11 cellular contexts compared by ENCODE assay signal in genomic region chr7:98785929-98786571, GRCh38.
"Had no signal": no experiment of that assay in that cellular context is flagged by ENCODE, and none has a peak within 500 bp of the region (broad histone marks: within the 10 kb centered on the region; RNA-seq: fewer than 3 reads in every experiment).

No MANE protein-coding gene starts in this region.

- H3K9me3 Mint-ChIP-seq: activated B cell treated with CpG ODN at 0.5 μM for 24 hours; activated CD4-positive, alpha-beta T cell treated with anti-CD3 and anti-CD28 coated beads, Interleukin-2, amount 10 ng/mL, durations not matched to agents 24 days and 14 days; activated naive CD4-positive, alpha-beta T cell treated with anti-CD3 and anti-CD28 coated beads for 36 hours; activated T-helper 17 cell treated with anti-CD3 and anti-CD28 coated beads, Interleukin-2, amount 50 U/mL, for 72 hours; effector memory CD8-positive, alpha-beta T cell had no signal

- H3K4me3 Mint-ChIP-seq: activated B cell treated with CpG ODN at 0.5 μM for 24 hours; activated CD4-positive, alpha-beta T cell treated with anti-CD3 and anti-CD28 coated beads, Interleukin-2, amount 10 ng/mL, durations not matched to agents 24 days and 14 days; activated naive CD4-positive, alpha-beta T cell treated with anti-CD3 and anti-CD28 coated beads for 36 hours; activated T-helper 17 cell treated with anti-CD3 and anti-CD28 coated beads, Interleukin-2, amount 50 U/mL, for 72 hours; effector memory CD8-positive, alpha-beta T cell had no signal

- H3K27me3 Mint-ChIP-seq: activated CD4-positive, alpha-beta T cell treated with anti-CD3 and anti-CD28 coated beads, Interleukin-2, amount 10 ng/mL, durations not matched to agents 24 days and 14 days had no signal

- H3K4me3 ChIP-seq: skin epidermis, tibial nerve had no signal

- H3K4me1 ChIP-seq: tibial nerve had no signal

- H3K9me3 ChIP-seq: neutrophil had no signal

- H3K4me1 Mint-ChIP-seq: activated B cell treated with CpG ODN at 0.5 μM for 24 hours; activated CD4-positive, alpha-beta T cell treated with anti-CD3 and anti-CD28 coated beads, Interleukin-2, amount 10 ng/mL, durations not matched to agents 24 days and 14 days; activated T-helper 17 cell treated with anti-CD3 and anti-CD28 coated beads, Interleukin-2, amount 50 U/mL, for 72 hours had no signal

- H3K27ac Mint-ChIP-seq: activated B cell treated with CpG ODN at 0.5 μM for 24 hours; activated CD4-positive, alpha-beta T cell treated with anti-CD3 and anti-CD28 coated beads, Interleukin-2, amount 10 ng/mL, durations not matched to agents 24 days and 14 days; activated naive CD4-positive, alpha-beta T cell treated with anti-CD3 and anti-CD28 coated beads for 36 hours; activated T-helper 17 cell treated with anti-CD3 and anti-CD28 coated beads, Interleukin-2, amount 50 U/mL, for 72 hours; effector memory CD8-positive, alpha-beta T cell had no signal

- H3K27ac ChIP-seq: neutrophil, skin epidermis, tibial nerve had no signal

- ATAC-seq: activated T-helper 17 cell treated with anti-CD3 and anti-CD28 coated beads, Interleukin-2, amount 50 U/mL, for 72 hours; effector memory CD8-positive, alpha-beta T cell had no signal

- DNase-seq: activated B cell treated with CpG ODN at 0.5 μM for 24 hours; activated CD4-positive, alpha-beta T cell treated with anti-CD3 and anti-CD28 coated beads, Interleukin-2, amount 10 ng/mL, durations not matched to agents 24 days and 14 days; activated naive CD4-positive, alpha-beta T cell treated with anti-CD3 and anti-CD28 coated beads for 36 hours; central memory CD4-positive, alpha-beta T cell; effector memory CD8-positive, alpha-beta T cell; hippocampal formation; T-helper 1 cell had no signal

- H3K27me3 ChIP-seq: tibial nerve had no signal

- H3K36me3 ChIP-seq: neutrophil, tibial nerve had no signal
